Comparison of ENCODE assay signal across 8 cellular contexts in genomic region chr5:139787568-139788293, GRCh38. TPM values are rescaled to one million over a fixed set of nuclear protein-coding genes. Genes with fewer than 3 reads are reported as not detected.
DNase-seq lines count a peak whose midpoint lies in the region; ATAC-seq and TF ChIP-seq lines count a peak whose summit lies in the region.

No MANE protein-coding gene starts in this region.

- H3K27ac Mint-ChIP-seq in naive thymus-derived CD8-positive, alpha-beta T cell, result peak overlapping the region in 2 of 10 donors; percentile 41 to 64
- no peak overlapping the region for H3K27ac Mint-ChIP-seq in stimulated activated naive B cell treated with anti-CD40 and anti-IgM and Interleukin-4, amounts not matched to agents 10 μg/mL and 1 μg/mL and 100 μg/mL, for 72 hours

- H3K27me3 ChIP-seq in HUES64 (ENCODE audit: insufficient read depth, low read length) (peaks cover 39% of the 10 kb centered on the region), Panc1 (ENCODE audit: control insufficient read depth, insufficient read depth, low read length) (no peaks in the 10 kb centered on the region)

- H3K4me1 ChIP-seq in HUES64 (ENCODE audit: insufficient read depth, low read length), result no peaks in the 10 kb centered on the region
- no peaks in the 10 kb centered on the region for H3K4me1 ChIP-seq in Panc1 (ENCODE audit: control insufficient read depth, insufficient read depth, low read length)

- BruUV-seq in Panc1 (replicated peaks; lab: Mats Ljungman, UMichigan), result no TSS peak

- peak; percentile 48 for DNase-seq in COLO668 (lab: John Stamatoyannopoulos, UW; ENCODE audit: unreplicated experiment)
- DNase-seq in Panc1 (ENCODE audit: low read depth, low spot score), result peak; percentile 43
- DNase-seq in activated T-helper 1 cell treated with anti-CD3 and anti-CD28 coated beads, Interleukin-2, amount 50 U/mL, for 16 hours (ENCODE audit: low read depth in 1 of 2, low spot score in 1 of 2), result peak; percentile 76 to 80
- DNase-seq in fibroblast of mammary gland (ENCODE audit: low read depth), result peak; percentile 54
- peak; percentile 68 to 97 (median 84) for DNase-seq in naive thymus-derived CD8-positive, alpha-beta T cell
- peak; percentile 84 for DNase-seq in stimulated activated naive B cell treated with anti-CD40 and anti-IgM and Interleukin-4, amounts not matched to agents 10 μg/mL and 1 μg/mL and 100 μg/mL, for 72 hours

- peak; percentile 95 for TF ChIP-seq CTCF in Panc1 (IDR thresholded peaks at IDR 0.05)
- peak; percentile 83 for TF ChIP-seq CTCF in fibroblast of mammary gland (conservative IDR thresholded peaks at IDR 0.05; ENCODE audit: control insufficient read depth, insufficient read depth, low read depth, low read length)

- WGBS in HUES64, result under 1% methylated on average over 56 of the region's 57 CpGs

- H3K9me3 Mint-ChIP-seq in naive thymus-derived CD8-positive, alpha-beta T cell, result no peaks in the 10 kb centered on the region
- no peaks in the 10 kb centered on the region for H3K9me3 Mint-ChIP-seq in stimulated activated naive B cell treated with anti-CD40 and anti-IgM and Interleukin-4, amounts not matched to agents 10 μg/mL and 1 μg/mL and 100 μg/mL, for 72 hours

- H3K27me3 Mint-ChIP-seq in naive thymus-derived CD8-positive, alpha-beta T cell, result peaks cover 7 to 32% (median 23%) of the 10 kb centered on the region in 5 donors
- peaks cover 34 to 46% of the 10 kb centered on the region in 2 donors for H3K27me3 Mint-ChIP-seq in stimulated activated naive B cell treated with anti-CD40 and anti-IgM and Interleukin-4, amounts not matched to agents 10 μg/mL and 1 μg/mL and 100 μg/mL, for 72 hours

- H3K27ac ChIP-seq in HUES64 (ENCODE audit: low read depth, low read length) (no peak overlapping the region), Panc1 (ENCODE audit: low read length) (peak overlapping the region; percentile 49; the same call in 1 of the 2 replicates)

- H3K4me3 ChIP-seq in HUES64 (ENCODE audit: low read length) (peak overlapping the region; percentile 66), Panc1 (ENCODE audit: low read depth in 2 of 2, low read length in 2 of 2) (peak overlapping the region; percentile 56 to 92), fibroblast of mammary gland (ENCODE audit: control insufficient read depth, low read depth, low read length) (peak overlapping the region; percentile 67)

- intact Hi-C loops in Panc1 (cut with micrococcal nuclease; ENCODE audit: unreplicated experiment), result loop anchor here (1.0 to 5.0 kb wide), 3 partner anchors 57 to 181 kb away; no protein-coding TSS in a partner anchor

- in situ Hi-C loops in Panc1 (cut with HindIII; ENCODE audit: low pct_unique_long_range_greater_than_20kb, low sequenced_read_pairs), result no loop called here

- H3K4me3 Mint-ChIP-seq in naive thymus-derived CD8-positive, alpha-beta T cell, result peak overlapping the region; percentile 73 to 90 (median 86)
- peak overlapping the region; percentile 85 to 87 for H3K4me3 Mint-ChIP-seq in stimulated activated naive B cell treated with anti-CD40 and anti-IgM and Interleukin-4, amounts not matched to agents 10 μg/mL and 1 μg/mL and 100 μg/mL, for 72 hours

- H3K9ac ChIP-seq in HUES64 (ENCODE audit: low read depth, low read length), result peak overlapping the region; percentile 52

- ATAC-seq in GM21381 (IDR thresholded peaks at IDR 0.05; ENCODE audit: unreplicated experiment) (peak; percentile 72), Panc1 (peak; percentile 90)
- peak; percentile 88 for ATAC-seq in naive thymus-derived CD8-positive, alpha-beta T cell
- ATAC-seq in stimulated activated naive B cell treated with anti-CD40 and anti-IgM and Interleukin-4, amounts not matched to agents 10 μg/mL and 1 μg/mL and 100 μg/mL, for 72 hours (replicated peaks), result peak; percentile 88 to 90

- peaks cover 0 to 9% (median 6%) of the 10 kb centered on the region in 4 donors for H3K4me1 Mint-ChIP-seq in naive thymus-derived CD8-positive, alpha-beta T cell
- peaks cover 0 to 7% of the 10 kb centered on the region in 2 donors for H3K4me1 Mint-ChIP-seq in stimulated activated naive B cell treated with anti-CD40 and anti-IgM and Interleukin-4, amounts not matched to agents 10 μg/mL and 1 μg/mL and 100 μg/mL, for 72 hours

- CTCF ChIA-PET in Panc1 (lab: Charles Lee), result interaction anchor here (0.5 to 3.7 kb wide), 12 partner anchors 9 to 571 kb away, joined by 3 to 42 read pairs (median 4); no protein-coding TSS in a partner anchor

- no peaks in the 10 kb centered on the region for H3K36me3 Mint-ChIP-seq in naive thymus-derived CD8-positive, alpha-beta T cell
- peaks cover 0 to 3% of the 10 kb centered on the region in 2 donors for H3K36me3 Mint-ChIP-seq in stimulated activated naive B cell treated with anti-CD40 and anti-IgM and Interleukin-4, amounts not matched to agents 10 μg/mL and 1 μg/mL and 100 μg/mL, for 72 hours

- POLR2A ChIA-PET in Panc1 (lab: Charles Lee), result no interaction called here
- POLR2A ChIA-PET in naive thymus-derived CD8-positive, alpha-beta T cell (lab: Charles Lee), result interaction anchor here (0.5 to 2.2 kb wide), 4 partner anchors 9 to 181 kb away, joined by 3 to 5 read pairs (median 4); no protein-coding TSS in a partner anchor

- H3K36me3 ChIP-seq in HUES64 (ENCODE audit: insufficient read depth, low read length) (no peaks in the 10 kb centered on the region), Panc1 (ENCODE audit: control insufficient read depth, insufficient read depth, low read length) (no peaks in the 10 kb centered on the region)

- H3K9me3 ChIP-seq in HUES64 (ENCODE audit: insufficient read depth, low read depth, low read length) (no peaks in the 10 kb centered on the region), Panc1 (ENCODE audit: control insufficient read depth, insufficient read depth, low read depth, low read length) (no peaks in the 10 kb centered on the region)

RNA-seq across cellular contexts. Expression of gene PSD2, which starts 7.9 kb away (rescaled TPM):
- polyA plus RNA-seq in HUES64 (2013, experiment 1 of 2), result 0.05 TPM
- polyA plus RNA-seq in HUES64 (2013, experiment 2 of 2), result 0.32 TPM
- total RNA-seq in Panc1 (2021; ENCODE audit: unreplicated experiment), result 0.05 TPM
- 0.13 TPM for polyA plus RNA-seq in Panc1 (2012; ENCODE audit: insufficient read length)
- under 1 TPM; 0.08 to 0.19 TPM for total RNA-seq in naive thymus-derived CD8-positive, alpha-beta T cell
- under 1 TPM in 1 of 3 donors, not detected in 2; 0.08 TPM for polyA plus RNA-seq in naive thymus-derived CD8-positive, alpha-beta T cell
